In the genomic region with DNA sequence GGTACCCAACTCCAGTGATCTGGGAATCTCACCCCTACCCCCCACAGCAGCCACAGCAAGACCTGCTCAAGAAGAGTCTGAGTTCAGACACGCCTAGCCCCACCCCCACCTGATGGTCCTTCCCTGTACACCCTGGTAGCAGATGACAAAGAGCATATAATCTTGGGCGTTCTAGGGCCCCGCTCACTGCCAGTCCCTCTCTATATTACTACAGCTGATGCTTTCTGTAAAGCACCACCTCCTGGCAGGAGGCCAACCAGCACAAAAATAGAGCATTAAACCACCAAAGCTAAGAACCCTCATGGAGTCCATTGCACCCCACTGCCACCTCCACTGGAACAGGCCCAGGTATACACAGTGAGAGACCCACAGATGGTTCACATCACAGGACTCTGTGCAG, we compare ENCODE assay signal across 27 cellular contexts.
"Had no signal": no experiment of that assay in that cellular context is flagged by ENCODE, and none has a peak within 500 bp of the region (broad histone marks: within the 10 kb centered on the region; RNA-seq: fewer than 3 reads in every experiment).

No MANE protein-coding gene starts in this region.

- H3K27ac ChIP-seq: stomach, suprapubic skin, testis, thoracic aorta, thyroid gland, tibial artery, tibial nerve, transverse colon, upper lobe of left lung, upper lobe of right lung, uterus, vagina had no signal

- ATAC-seq: stimulated activated effector memory CD8-positive, alpha-beta T cell treated with anti-CD3 and anti-CD28 coated beads, Interleukin-12 subunit alpha, Interleukin-12 subunit beta, amount 100 ng/mL, for 72 hours; stimulated activated memory B cell treated with anti-CD40 and anti-IgM and Interleukin-4, amounts not matched to agents 10 μg/mL and 1 μg/mL and 100 μg/mL, for 72 hours; stimulated activated naive B cell treated with anti-CD40 and anti-IgM and Interleukin-4, amounts not matched to agents 10 μg/mL and 1 μg/mL and 100 μg/mL, for 72 hours; stimulated activated naive CD8-positive, alpha-beta T cell treated with anti-CD3 and anti-CD28 coated beads, Interleukin-15, amount 100 ng/mL, for 72 hours; stimulated activated naive CD8-positive, alpha-beta T cell treated with anti-CD3 and anti-CD28 coated beads, Interleukin-15, Interleukin-2, amounts not matched to agents 100 U/mL and 50 U/mL, for 24 hours; upper lobe of right lung had no signal

- H3K9me3 ChIP-seq: suprapubic skin, testis, thoracic aorta, thyroid gland, transverse colon, upper lobe of right lung, uterus, vagina had no signal

- H3K4me1 ChIP-seq: stomach, suprapubic skin, testis, thyroid gland, tibial artery, tibial nerve, transverse colon, upper lobe of left lung, upper lobe of right lung, uterus, vagina had no signal

- H3K4me3 ChIP-seq: stomach, suprapubic skin, testis, thoracic aorta, thyroid gland, tibial artery, tibial nerve, transverse colon, upper lobe of left lung, upper lobe of right lung, uterus, vagina had no signal

- DNase-seq: stimulated activated CD4-positive, alpha-beta T cell treated with anti-CD3 and anti-CD28 coated beads, Interleukin-2, amount 100 ng/mL, for 48 hours; stimulated activated CD4-positive, alpha-beta T cell treated with anti-CD3 and anti-CD28 coated beads, Interleukin-4, amount 100 ng/mL, for 1 hour; stimulated activated CD4-positive, alpha-beta T cell treated with anti-CD3 and anti-CD28 coated beads, Interleukin-4, amount 100 ng/mL, for 24 hours; stimulated activated CD4-positive, alpha-beta T cell treated with anti-CD3 and anti-CD28 coated beads, Interleukin-4, amount 100 ng/mL, for 4 hours; stimulated activated CD8-positive, alpha-beta memory T cell treated with anti-CD3 and anti-CD28 coated beads, Interleukin-4, amount 100 ng/mL, for 48 hours; stimulated activated naive B cell treated with anti-CD40 and anti-IgM and Interleukin-4, amounts not matched to agents 10 μg/mL and 1 μg/mL and 100 μg/mL, for 72 hours; stimulated activated naive CD4-positive, alpha-beta T cell; stimulated activated naive CD4-positive, alpha-beta T cell treated with Interleukin-2 at 50 U/mL for 16 hours; stimulated activated naive CD8-positive, alpha-beta T cell treated with anti-CD3 and anti-CD28 coated beads, Interleukin-15, amount 100 ng/mL, for 72 hours; stimulated activated naive CD8-positive, alpha-beta T cell treated with anti-CD3 and anti-CD28 coated beads, Interleukin-15, Interleukin-2, amounts not matched to agents 100 U/mL and 50 U/mL, for 24 hours; stomach; substantia nigra; testis; thyroid gland; tibial artery; transverse colon; trophoblast cell; upper lobe of left lung; upper lobe of right lung; uterus had no signal

- H3K27me3 ChIP-seq: testis, thyroid gland, tibial artery, tibial nerve, transverse colon, upper lobe of left lung, upper lobe of right lung, uterus, vagina had no signal

- FAIRE-seq: urothelium cell line had no signal

- H3K36me3 ChIP-seq: stomach, suprapubic skin, thoracic aorta, thyroid gland, tibial artery, tibial nerve, transverse colon, upper lobe of left lung, upper lobe of right lung, uterus, vagina had no signal
